In the genomic region with DNA sequence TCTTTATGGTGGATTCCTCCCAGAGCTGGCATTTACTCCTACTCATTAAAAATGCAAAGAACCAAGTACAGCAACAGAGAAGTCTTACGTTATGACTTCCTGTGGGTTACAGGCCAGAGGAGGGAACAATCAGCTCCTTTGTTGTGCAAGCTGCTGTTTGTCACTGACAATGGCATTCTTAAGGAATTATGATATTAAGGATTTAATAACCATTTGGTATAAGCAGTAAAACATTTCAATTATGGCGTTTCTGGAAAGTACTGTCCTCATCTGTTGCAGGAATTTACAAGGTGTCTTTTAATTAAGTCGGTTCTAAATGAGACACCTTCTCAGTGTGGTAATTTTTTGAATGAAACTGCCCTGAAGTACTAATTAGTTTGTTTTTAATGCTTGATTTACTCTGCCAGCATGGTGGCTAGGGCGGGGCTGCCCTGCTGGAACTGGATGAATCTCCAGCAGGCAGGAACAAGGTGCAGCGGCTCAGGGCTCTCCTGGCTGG, we compare ENCODE assay signal across 9 cellular contexts. TPM values are rescaled to one million over a fixed set of nuclear protein-coding genes. Genes with fewer than 3 reads are reported as not detected.
DNase-seq lines count a peak whose midpoint lies in the region; ATAC-seq, FAIRE-seq and TF ChIP-seq lines count a peak whose summit lies in the region.
"Had no signal": no experiment of that assay in that cellular context is flagged by ENCODE, and none has a peak within 500 bp of the region (broad histone marks: within the 10 kb centered on the region; RNA-seq: fewer than 3 reads in every experiment).

No MANE protein-coding gene starts in this region.

- POLR2A ChIA-PET in naive thymus-derived CD4-positive, alpha-beta T cell (lab: Charles Lee) = interaction anchor here (0.9 to 33.3 kb wide), 8 partner anchors 9 to 79 kb away, joined by 3 to 1333 read pairs (median 12); partner anchors contain the start of gene TCF7

- H3K27me3 Mint-ChIP-seq in naive thymus-derived CD4-positive, alpha-beta T cell = no peaks in the 10 kb centered on the region

- TF ChIP-seq CTCF in astrocyte of the cerebellum (IDR thresholded peaks at IDR 0.05; ENCODE audit: low read depth, low read length, missing control alignments) (no peak), GM13977 (IDR thresholded peaks at IDR 0.05; ENCODE audit: extremely low read depth, insufficient read depth, missing control alignments) (no peak)

- intact Hi-C loops in naive thymus-derived CD4-positive, alpha-beta T cell (cut with micrococcal nuclease) = no loop called here

- peaks cover 7 to 50% of the 10 kb centered on the region in 2 donors for H3K4me1 ChIP-seq in naive thymus-derived CD4-positive, alpha-beta T cell (ENCODE audit: control insufficient read depth in 2 of 2, insufficient read depth in 2 of 2, low read length in 2 of 2)

- H3K27ac Mint-ChIP-seq in naive thymus-derived CD4-positive, alpha-beta T cell = peak overlapping the region; percentile 72 to 97 (median 90)

- peak overlapping the region; percentile 52 to 88 (median 74) for H3K4me3 Mint-ChIP-seq in naive thymus-derived CD4-positive, alpha-beta T cell

- H3K9me3 Mint-ChIP-seq in naive thymus-derived CD4-positive, alpha-beta T cell = no peaks in the 10 kb centered on the region

- H3K36me3 ChIP-seq in naive thymus-derived CD4-positive, alpha-beta T cell (ENCODE audit: control insufficient read depth in 2 of 3, insufficient read depth in 3 of 3, low read length in 3 of 3) = no peaks in the 10 kb centered on the region
- H3K36me3 ChIP-seq: spleen had no signal

- in situ Hi-C loops in Caki2 (cut with HindIII; ENCODE audit: low pct_unique_long_range_greater_than_20kb, low sequenced_read_pairs) (no loop called here), astrocyte of the cerebellum (cut with HindIII; ENCODE audit: low sequenced_read_pairs) (loop anchor here (5.0 kb wide), 1 partner anchor 73 kb away; no protein-coding TSS in a partner anchor), GM13977 (cut with MboI; ENCODE audit: low pct_unique_long_range_greater_than_20kb, low sequenced_read_pairs, unreplicated experiment) (no loop called here)

- H3K4me1 Mint-ChIP-seq in naive thymus-derived CD4-positive, alpha-beta T cell = peaks cover 24 to 61% (median 46%) of the 10 kb centered on the region in 7 donors

- H3K27ac ChIP-seq in naive thymus-derived CD4-positive, alpha-beta T cell (ENCODE audit: low read depth, low read length) = peak overlapping the region; percentile 58

- FAIRE-seq in RCC 7860 (lab: Jason Lieb, UNC) = no peak

- peak; percentile 78 for ATAC-seq in naive thymus-derived CD4-positive, alpha-beta T cell

- no peaks in the 10 kb centered on the region for H3K36me3 Mint-ChIP-seq in naive thymus-derived CD4-positive, alpha-beta T cell

- CTCF ChIA-PET in naive thymus-derived CD4-positive, alpha-beta T cell (lab: Charles Lee) = interaction anchor here (0.7 to 3.1 kb wide), 8 partner anchors 10 to 96 kb away, joined by 3 to 15 read pairs (median 4); no protein-coding TSS in a partner anchor

- H3K27me3 ChIP-seq in naive thymus-derived CD4-positive, alpha-beta T cell (ENCODE audit: control insufficient read depth in 2 of 2, insufficient read depth in 2 of 2, low read length in 2 of 2) = no peaks in the 10 kb centered on the region
- H3K27me3 ChIP-seq: spleen had no signal

- no peak overlapping the region for H3K4me3 ChIP-seq in astrocyte of the cerebellum (ENCODE audit: low read depth, low read length)
- no peak overlapping the region for H3K4me3 ChIP-seq in naive thymus-derived CD4-positive, alpha-beta T cell (ENCODE audit: low read length)
- H3K4me3 ChIP-seq: spleen had no signal

- DNase-seq in Caki2 (ENCODE audit: low read depth) (peak; percentile 43), LHCN-M2 (ENCODE audit: low read depth) (peak; percentile 20), astrocyte of the cerebellum (ENCODE audit: low read depth) (peak; percentile 32), GM13977 (ENCODE audit: low spot score) (no peak), RCC 7860 (ENCODE audit: low spot score) (no peak), NCI-H187 treated with DMSO at 0.1 percent for 48 hours (lab: John Stamatoyannopoulos, UW) (no peak), MV-4-11 (lab: John Stamatoyannopoulos, UW) (no peak)
- DNase-seq in naive thymus-derived CD4-positive, alpha-beta T cell = peak in 5 of 9 donors; percentile 25 to 42 (median 36)
- DNase-seq: spleen had no signal

- no peaks in the 10 kb centered on the region for H3K9me3 ChIP-seq in naive thymus-derived CD4-positive, alpha-beta T cell (ENCODE audit: control insufficient read depth in 2 of 3, low read length in 3 of 3)
- H3K9me3 ChIP-seq: spleen had no signal

RNA-seq across cellular contexts. Expression of gene VDAC1, which starts 49.1 kb away (rescaled TPM):
- total RNA-seq in Caki2 (2014; rRNA removed; shearing (Covaris generic); ENCODE audit: low replicate concordance) = 569 and 576 TPM in 2 replicates
- 461 and 479 TPM in 2 replicates for total RNA-seq in LHCN-M2 (2014; rRNA removed)
- polyA plus RNA-seq in LHCN-M2 (2012) = 303 TPM
- 100 to 1,000 TPM in 1 of 5 experiments, 10 to 100 TPM in 4; 37.8 to 259 (median 43.7) TPM for total RNA-seq in naive thymus-derived CD4-positive, alpha-beta T cell
- 10 to 100 TPM; 66.9 to 75.0 TPM for polyA plus RNA-seq in naive thymus-derived CD4-positive, alpha-beta T cell

Comparison
In these comparisons a context has a peak if more than half of its experiments do, and no peak if none do; other contexts are left out.
1. DNase-seq: peak in Caki2 (single experiment), LHCN-M2 (single experiment), astrocyte of the cerebellum (single experiment) and naive thymus-derived CD4-positive, alpha-beta T cell (5 of 9); none in GM13977 (single experiment), RCC 7860 (single experiment), NCI-H187 treated with DMSO at 0.1 percent for 48 hours (single experiment) and MV-4-11 (single experiment).